17 cellular contexts compared by ENCODE assay signal in the genomic region with DNA sequence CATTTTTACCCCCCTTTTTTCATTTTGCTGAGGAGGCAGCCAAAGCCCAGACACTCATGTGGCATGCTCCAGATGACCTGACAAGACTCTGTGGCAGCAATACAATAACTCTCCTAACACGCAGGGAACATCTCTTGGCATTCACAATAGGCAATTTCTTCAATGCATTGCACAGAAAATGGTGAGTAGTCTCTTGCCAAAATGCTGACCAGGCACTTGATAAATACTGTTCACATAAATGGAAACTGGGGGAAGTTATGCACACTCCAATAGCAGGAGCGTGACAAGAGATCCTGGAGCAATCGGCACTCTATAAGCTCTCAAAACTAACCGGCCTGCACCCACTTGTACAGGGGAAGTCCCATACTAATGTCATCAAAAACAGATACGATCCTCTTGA.
DNase-seq lines count a peak whose midpoint lies in the region; ATAC-seq and TF ChIP-seq lines count a peak whose summit lies in the region.
"Had no signal": no experiment of that assay in that cellular context is flagged by ENCODE, and none has a peak within 500 bp of the region (broad histone marks: within the 10 kb centered on the region; RNA-seq: fewer than 3 reads in every experiment).

No MANE protein-coding gene starts in this region.

- no peaks in the 10 kb centered on the region for H3K27me3 ChIP-seq in CD4-positive, alpha-beta T cell (ENCODE audit: control insufficient read depth, insufficient read depth, low read length)
- H3K27me3 ChIP-seq: BLaER1 treated with 17β-estradiol and CSF1 and Interleukin-3, amounts not matched to agents 10 nM and 100 nM had no signal

- TF ChIP-seq CTCF in CD4-positive, alpha-beta T cell (IDR thresholded peaks at IDR 0.05): no peak
- no peak for TF ChIP-seq CTCF in nephron progenitor cell (IDR thresholded peaks at IDR 0.05)

- CTCF ChIA-PET in CD4-positive, alpha-beta T cell (lab: Charles Lee): no interaction called here

- H3K36me3 Mint-ChIP-seq in CD4-positive, alpha-beta T cell (ENCODE audit: low read depth): peaks cover 78% of the 10 kb centered on the region
- peaks cover 86% of the 10 kb centered on the region for H3K36me3 Mint-ChIP-seq in nephron progenitor cell (ENCODE audit: low read depth)
- H3K36me3 Mint-ChIP-seq in activated T-helper 1 cell treated with anti-CD3 and anti-CD28 coated beads, Interleukin-12 subunit alpha, Interleukin-12 subunit beta, Interleukin-2, Interleukin-4 antibody, amounts not matched to agents 30 ng/mL and 10 ng/mL and 1 ng/mL, durations not matched to agents 14 hours and 24 hours and 36 hours (ENCODE audit: low read depth): peaks cover 17% of the 10 kb centered on the region
- H3K36me3 Mint-ChIP-seq in activated CD4-positive, alpha-beta T cell treated with anti-CD3 and anti-CD28 coated beads, Interleukin-2, amount 10 ng/mL, durations not matched to agents 24 days and 14 days (ENCODE audit: low read depth): peaks cover 17% of the 10 kb centered on the region

- H3K27me3 Mint-ChIP-seq in CD4-positive, alpha-beta T cell: no peaks in the 10 kb centered on the region
- no peaks in the 10 kb centered on the region for H3K27me3 Mint-ChIP-seq in nephron progenitor cell (ENCODE audit: low read depth, poor library complexity)
- H3K27me3 Mint-ChIP-seq in activated T-helper 1 cell treated with anti-CD3 and anti-CD28 coated beads, Interleukin-12 subunit alpha, Interleukin-12 subunit beta, Interleukin-2, Interleukin-4 antibody, amounts not matched to agents 30 ng/mL and 10 ng/mL and 1 ng/mL, durations not matched to agents 14 hours and 24 hours and 36 hours (ENCODE audit: insufficient read depth): no peaks in the 10 kb centered on the region
- no peaks in the 10 kb centered on the region for H3K27me3 Mint-ChIP-seq in activated CD4-positive, alpha-beta T cell treated with anti-CD3 and anti-CD28 coated beads, Interleukin-2, amount 10 ng/mL, durations not matched to agents 24 days and 14 days

- H3K27ac Mint-ChIP-seq in CD4-positive, alpha-beta T cell: peak overlapping the region; percentile 17
- H3K27ac Mint-ChIP-seq in nephron progenitor cell: peak overlapping the region; percentile 25
- no peak overlapping the region for H3K27ac Mint-ChIP-seq in activated T-helper 1 cell treated with anti-CD3 and anti-CD28 coated beads, Interleukin-12 subunit alpha, Interleukin-12 subunit beta, Interleukin-2, Interleukin-4 antibody, amounts not matched to agents 30 ng/mL and 10 ng/mL and 1 ng/mL, durations not matched to agents 14 hours and 24 hours and 36 hours
- no peak overlapping the region for H3K27ac Mint-ChIP-seq in activated CD4-positive, alpha-beta T cell treated with anti-CD3 and anti-CD28 coated beads, Interleukin-2, amount 10 ng/mL, durations not matched to agents 24 days and 14 days

- H3K27ac ChIP-seq in CD4-positive, alpha-beta T cell (ENCODE audit: low read depth, low read length): no peak overlapping the region
- H3K27ac ChIP-seq: BLaER1 treated with 17β-estradiol and CSF1 and Interleukin-3, amounts not matched to agents 10 nM and 100 nM had no signal

- H3K4me1 Mint-ChIP-seq in CD4-positive, alpha-beta T cell (ENCODE audit: low read depth): no peaks in the 10 kb centered on the region
- no peaks in the 10 kb centered on the region for H3K4me1 Mint-ChIP-seq in nephron progenitor cell
- peaks cover under 1% of the 10 kb centered on the region for H3K4me1 Mint-ChIP-seq in activated T-helper 1 cell treated with anti-CD3 and anti-CD28 coated beads, Interleukin-12 subunit alpha, Interleukin-12 subunit beta, Interleukin-2, Interleukin-4 antibody, amounts not matched to agents 30 ng/mL and 10 ng/mL and 1 ng/mL, durations not matched to agents 14 hours and 24 hours and 36 hours (ENCODE audit: low read depth)
- no peaks in the 10 kb centered on the region for H3K4me1 Mint-ChIP-seq in activated CD4-positive, alpha-beta T cell treated with anti-CD3 and anti-CD28 coated beads, Interleukin-2, amount 10 ng/mL, durations not matched to agents 24 days and 14 days

- no peak overlapping the region for H3K4me3 Mint-ChIP-seq in CD4-positive, alpha-beta T cell
- H3K4me3 Mint-ChIP-seq in nephron progenitor cell: no peak overlapping the region
- no peak overlapping the region for H3K4me3 Mint-ChIP-seq in activated T-helper 1 cell treated with anti-CD3 and anti-CD28 coated beads, Interleukin-12 subunit alpha, Interleukin-12 subunit beta, Interleukin-2, Interleukin-4 antibody, amounts not matched to agents 30 ng/mL and 10 ng/mL and 1 ng/mL, durations not matched to agents 14 hours and 24 hours and 36 hours
- no peak overlapping the region for H3K4me3 Mint-ChIP-seq in activated CD4-positive, alpha-beta T cell treated with anti-CD3 and anti-CD28 coated beads, Interleukin-2, amount 10 ng/mL, durations not matched to agents 24 days and 14 days

- POLR2A ChIA-PET in CD4-positive, alpha-beta T cell (lab: Charles Lee): no interaction called here

- intact Hi-C loops in CD4-positive, alpha-beta T cell (cut with DNase I, micrococcal nuclease): no loop called here
- intact Hi-C loops in activated T-helper 1 cell treated with anti-CD3 and anti-CD28 coated beads, Interleukin-12 subunit alpha, Interleukin-12 subunit beta, Interleukin-2, Interleukin-4 antibody, amounts not matched to agents 30 ng/mL and 10 ng/mL and 1 ng/mL, durations not matched to agents 14 hours and 24 hours and 36 hours (cut with micrococcal nuclease): no loop called here
- intact Hi-C loops in activated CD4-positive, alpha-beta T cell treated with anti-CD3 and anti-CD28 coated beads, Interleukin-2, amount 10 ng/mL, durations not matched to agents 24 days and 14 days (cut with micrococcal nuclease): no loop called here

- no peaks in the 10 kb centered on the region for H3K9me3 Mint-ChIP-seq in CD4-positive, alpha-beta T cell
- H3K9me3 Mint-ChIP-seq in nephron progenitor cell: no peaks in the 10 kb centered on the region
- peaks cover 5% of the 10 kb centered on the region for H3K9me3 Mint-ChIP-seq in activated T-helper 1 cell treated with anti-CD3 and anti-CD28 coated beads, Interleukin-12 subunit alpha, Interleukin-12 subunit beta, Interleukin-2, Interleukin-4 antibody, amounts not matched to agents 30 ng/mL and 10 ng/mL and 1 ng/mL, durations not matched to agents 14 hours and 24 hours and 36 hours
- no peaks in the 10 kb centered on the region for H3K9me3 Mint-ChIP-seq in activated CD4-positive, alpha-beta T cell treated with anti-CD3 and anti-CD28 coated beads, Interleukin-2, amount 10 ng/mL, durations not matched to agents 24 days and 14 days

- DNase-seq in CD4-positive, alpha-beta T cell: no peak
- DNase-seq in G401 (ENCODE audit: low spot score): peak; percentile 22
- DNase-seq in NCI-H510A (lab: John Stamatoyannopoulos, UW): peak; percentile 28
- no peak for DNase-seq in nephron progenitor cell
- DNase-seq in SHP77 (lab: John Stamatoyannopoulos, UW): no peak
- DNase-seq in activated T-helper 1 cell treated with anti-CD3 and anti-CD28 coated beads, Interleukin-12 subunit alpha, Interleukin-12 subunit beta, Interleukin-2, Interleukin-4 antibody, amounts not matched to agents 30 ng/mL and 10 ng/mL and 1 ng/mL, durations not matched to agents 14 hours and 24 hours and 36 hours (ENCODE audit: low spot score): no peak
- no peak for DNase-seq in activated CD4-positive, alpha-beta T cell treated with anti-CD3 and anti-CD28 coated beads, Interleukin-2, amount 10 ng/mL, durations not matched to agents 24 days and 14 days
- DNase-seq: EL, H7, Kasumi-1, MM.1S, NCI-H1092 treated with DMSO at 0.1 percent for 48 hours, NCI-H446 treated with DMSO at 0.1 percent for 48 hours, NCI-H774, SK-N-SH, T-helper 1 cell had no signal

- in situ Hi-C loops in G401 (cut with HindIII; ENCODE audit: low sequenced_read_pairs): no loop called here

- H3K9me3 ChIP-seq in CD4-positive, alpha-beta T cell (ENCODE audit: control insufficient read depth, low read length): no peaks in the 10 kb centered on the region
- H3K9me3 ChIP-seq: SK-N-SH had no signal

- no peak for ATAC-seq in CD4-positive, alpha-beta T cell (ENCODE audit: poor library complexity)

Comparison
In these comparisons a context has a peak if more than half of its experiments do, and no peak if none do; other contexts are left out.
1. DNase-seq: peak in G401 (single experiment) and NCI-H510A (single experiment); none in CD4-positive, alpha-beta T cell (0 of 10), nephron progenitor cell (single experiment), SHP77 (0 of 2), activated T-helper 1 cell treated with anti-CD3 and anti-CD28 coated beads, Interleukin-12 subunit alpha, Interleukin-12 subunit beta, Interleukin-2, Interleukin-4 antibody, amounts not matched to agents 30 ng/mL and 10 ng/mL and 1 ng/mL, durations not matched to agents 14 hours and 24 hours and 36 hours (single experiment) and activated CD4-positive, alpha-beta T cell treated with anti-CD3 and anti-CD28 coated beads, Interleukin-2, amount 10 ng/mL, durations not matched to agents 24 days and 14 days (single experiment).
2. H3K27ac Mint-ChIP-seq: peak in CD4-positive, alpha-beta T cell (single experiment) and nephron progenitor cell (single experiment); none in activated T-helper 1 cell treated with anti-CD3 and anti-CD28 coated beads, Interleukin-12 subunit alpha, Interleukin-12 subunit beta, Interleukin-2, Interleukin-4 antibody, amounts not matched to agents 30 ng/mL and 10 ng/mL and 1 ng/mL, durations not matched to agents 14 hours and 24 hours and 36 hours (single experiment) and activated CD4-positive, alpha-beta T cell treated with anti-CD3 and anti-CD28 coated beads, Interleukin-2, amount 10 ng/mL, durations not matched to agents 24 days and 14 days (single experiment).